Comparison of ENCODE assay signal across 1 cellular context in the genomic region with DNA sequence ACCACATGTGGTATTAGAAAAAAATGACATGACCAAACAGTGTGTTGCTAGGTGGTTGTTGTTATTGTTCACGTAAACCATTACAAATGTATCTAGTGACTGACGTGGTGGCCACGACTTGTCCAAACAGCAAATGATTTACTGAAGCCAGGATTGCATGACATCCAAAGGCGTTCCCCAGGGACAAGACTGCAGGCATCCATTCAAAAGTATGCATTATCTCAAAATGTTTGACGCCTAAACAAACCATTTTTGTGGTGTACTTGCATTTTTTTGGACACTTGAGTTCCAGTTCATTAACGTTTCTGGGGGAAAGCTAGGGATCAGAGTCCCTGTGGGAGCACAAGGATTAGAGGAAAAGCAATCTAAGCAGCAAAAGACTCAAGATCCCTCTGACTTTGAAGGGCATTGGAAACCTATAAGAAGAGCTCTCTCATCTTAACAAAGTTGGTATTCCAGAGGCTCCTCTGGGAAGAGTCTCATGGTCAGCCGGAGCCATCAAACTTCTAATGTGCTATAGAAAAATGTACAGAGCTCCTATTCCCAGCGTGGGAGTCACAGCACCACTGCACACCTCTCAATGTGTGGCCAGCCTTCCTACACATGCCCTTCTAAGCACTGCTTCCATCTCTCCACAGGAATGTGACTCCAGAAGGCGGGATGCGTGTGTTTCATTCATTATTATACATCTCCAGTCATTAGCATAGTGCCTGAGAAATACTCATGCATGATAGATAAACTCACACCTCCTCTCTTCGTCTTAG.
A peak's percentile ranks its signal among the peaks of the same experiment; 100 is the strongest.
TF ChIP-seq lines count a peak whose summit lies in the region.

No MANE protein-coding gene starts in this region.

TF ChIP-seq in HEK293, 187 proteins besides CTCF, POLR2A, EP300 and RAD21 (continued from another document and continues in another):
- TF ChIP-seq ZNF76 (tag by site-specific recombination; IDR thresholded peaks at IDR 0.05; ENCODE audit: borderline replicate concordance, low read depth) (peak; percentile 46; the same call in 1 of the 2 replicates), OSR2 (tag by site-specific recombination; IDR thresholded peaks at IDR 0.05) (peak; percentile 86), TRIM28 (IDR thresholded peaks at IDR 0.05; ENCODE audit: borderline replicate concordance, low read length) (no peak), ZNF146 (tag by site-specific recombination; IDR thresholded peaks at IDR 0.05) (peak; percentile 35; the same call in 1 of the 2 replicates), ZNF561 (tag by site-specific recombination; IDR thresholded peaks at IDR 0.05; ENCODE audit: borderline replicate concordance) (peak; percentile 82), ZNF768 (tag by site-specific recombination; IDR thresholded peaks at IDR 0.05) (no peak), ZNF362 (tag by site-specific recombination; IDR thresholded peaks at IDR 0.05) (peak; percentile 96), ZNF16 (tag by site-specific recombination; IDR thresholded peaks at IDR 0.05; ENCODE audit: low read depth) (no peak), ZNF704 (tag by site-specific recombination; IDR thresholded peaks at IDR 0.05) (no peak), BCL6B (tag by site-specific recombination; IDR thresholded peaks at IDR 0.05) (0 out of 2 replicates have a peak, but pooled peaks have one; percentile 11), ZNF639 (tag by site-specific recombination; IDR thresholded peaks at IDR 0.05) (peak; percentile 97), ZNF701 (tag by site-specific recombination; IDR thresholded peaks at IDR 0.05) (no peak), ATF2 (tag by site-specific recombination; IDR thresholded peaks at IDR 0.05; ENCODE audit: low read depth) (peak; percentile 59), ZBTB21 (tag by site-specific recombination; IDR thresholded peaks at IDR 0.05) (peak; percentile 87), ZBTB17 (tag by site-specific recombination; IDR thresholded peaks at IDR 0.05) (peak; percentile 83), ZFHX2 (tag by site-specific recombination; conservative IDR thresholded peaks at IDR 0.05) (peak; percentile 56), ZEB2 (tag by site-specific recombination; IDR thresholded peaks at IDR 0.05) (peak; percentile 97), GLI2 (tag by site-specific recombination; IDR thresholded peaks at IDR 0.05; ENCODE audit: borderline replicate concordance, low read depth) (peak; percentile 69), ZNF248 (tag by site-specific recombination; IDR thresholded peaks at IDR 0.05) (no peak), EGR2 (tag by site-specific recombination; IDR thresholded peaks at IDR 0.05; ENCODE audit: low read depth) (peak; percentile 40; the same call in 1 of the 2 replicates), ZNF670 (tag by site-specific recombination; IDR thresholded peaks at IDR 0.05; ENCODE audit: low read depth) (no peak), MEIS1 (CRISPR knock-in tag; IDR thresholded peaks at IDR 0.05; ENCODE audit: borderline replicate concordance) (peak; percentile 78; the same call in 1 of the 2 replicates), ZNF114 (tag by site-specific recombination; IDR thresholded peaks at IDR 0.05) (no peak), ZSCAN23 (tag by site-specific recombination; IDR thresholded peaks at IDR 0.05) (peak; percentile 67; the same call in 1 of the 2 replicates), KLF10 (tag by site-specific recombination; IDR thresholded peaks at IDR 0.05) (peak; percentile 81), SCRT2 (tag by site-specific recombination; IDR thresholded peaks at IDR 0.05) (peak; percentile 51; the same call in 1 of the 2 replicates), PATZ1 (tag by site-specific recombination; IDR thresholded peaks at IDR 0.05) (peak; percentile 76), PRDM4 (tag by site-specific recombination; IDR thresholded peaks at IDR 0.05) (no peak), HIC1 (tag by site-specific recombination; IDR thresholded peaks at IDR 0.05) (peak; percentile 90), ZNF366 (tag by site-specific recombination; conservative IDR thresholded peaks at IDR 0.05) (peak; percentile 93), ZNF530 (tag by site-specific recombination; IDR thresholded peaks at IDR 0.05; ENCODE audit: low read depth) (no peak)
- TF ChIP-seq, protein P1, sequence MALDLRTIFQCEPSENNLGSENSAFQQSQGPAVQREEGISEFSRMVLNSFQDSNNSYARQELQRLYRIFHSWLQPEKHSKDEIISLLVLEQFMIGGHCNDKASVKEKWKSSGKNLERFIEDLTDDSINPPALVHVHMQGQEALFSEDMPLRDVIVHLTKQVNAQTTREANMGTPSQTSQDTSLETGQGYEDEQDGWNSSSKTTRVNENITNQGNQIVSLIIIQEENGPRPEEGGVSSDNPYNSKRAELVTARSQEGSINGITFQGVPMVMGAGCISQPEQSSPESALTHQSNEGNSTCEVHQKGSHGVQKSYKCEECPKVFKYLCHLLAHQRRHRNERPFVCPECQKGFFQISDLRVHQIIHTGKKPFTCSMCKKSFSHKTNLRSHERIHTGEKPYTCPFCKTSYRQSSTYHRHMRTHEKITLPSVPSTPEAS (tag by site-specific recombination; IDR thresholded peaks at IDR 0.05) = 0 out of 2 replicates have a peak, but pooled peaks have one; percentile 14
- TF ChIP-seq, protein P2, sequence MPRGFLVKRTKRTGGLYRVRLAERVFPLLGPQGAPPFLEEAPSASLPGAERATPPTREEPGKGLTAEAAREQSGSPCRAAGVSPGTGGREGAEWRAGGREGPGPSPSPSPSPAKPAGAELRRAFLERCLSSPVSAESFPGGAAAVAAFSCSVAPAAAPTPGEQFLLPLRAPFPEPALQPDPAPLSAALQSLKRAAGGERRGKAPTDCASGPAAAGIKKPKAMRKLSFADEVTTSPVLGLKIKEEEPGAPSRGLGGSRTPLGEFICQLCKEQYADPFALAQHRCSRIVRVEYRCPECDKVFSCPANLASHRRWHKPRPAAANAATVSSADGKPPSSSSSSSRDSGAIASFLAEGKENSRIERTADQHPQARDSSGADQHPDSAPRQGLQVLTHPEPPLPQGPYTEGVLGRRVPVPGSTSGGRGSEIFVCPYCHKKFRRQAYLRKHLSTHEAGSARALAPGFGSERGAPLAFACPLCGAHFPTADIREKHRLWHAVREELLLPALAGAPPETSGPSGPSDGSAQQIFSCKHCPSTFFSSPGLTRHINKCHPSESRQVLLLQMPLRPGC (tag by site-specific recombination; IDR thresholded peaks at IDR 0.05) = peak; percentile 45; the same call in 1 of the 2 replicates
